17 cellular contexts compared by ENCODE assay signal in genomic region chr1:22318279-22318983, GRCh38.
A peak's percentile ranks its signal among the peaks of the same experiment; 100 is the strongest.
DNase-seq lines count a peak whose midpoint lies in the region; ATAC-seq and TF ChIP-seq lines count a peak whose summit lies in the region.
"Had no signal": no experiment of that assay in that cellular context is flagged by ENCODE, and none has a peak within 500 bp of the region (broad histone marks: within the 10 kb centered on the region; RNA-seq: fewer than 3 reads in every experiment).

No MANE protein-coding gene starts in this region.

- no peaks in the 10 kb centered on the region for H4K20me1 ChIP-seq in hepatocyte (ENCODE audit: insufficient read depth, poor library complexity, severe bottlenecking)

- H3K9me2 ChIP-seq in hepatocyte (replicated peaks; ENCODE audit: insufficient read depth) = no peaks in the 10 kb centered on the region

- no peak for TF ChIP-seq CTCF in hepatocyte (IDR thresholded peaks at IDR 0.05; ENCODE audit: poor library complexity)
- TF ChIP-seq CTCF in upper lobe of left lung (IDR thresholded peaks at IDR 0.05) = no peak
- no peak for TF ChIP-seq CTCF in left lung (IDR thresholded peaks at IDR 0.05)

- H3K9me3 ChIP-seq in hepatocyte (ENCODE audit: low read depth) = no peaks in the 10 kb centered on the region
- H3K9me3 ChIP-seq in upper lobe of left lung = no peaks in the 10 kb centered on the region
- H3K9me3 ChIP-seq in left lung = no peaks in the 10 kb centered on the region
- H3K9me3 ChIP-seq: stomach had no signal

- ATAC-seq in activated CD4-positive, CD25-positive, alpha-beta regulatory T cell treated with anti-CD3 and anti-CD28 coated beads, Interleukin-2, amount 50 U/mL, for 24 hours = no peak
- ATAC-seq in upper lobe of left lung (ENCODE audit: low FRiP score in 2 of 2) (peak; percentile 24 to 28), left lung (no peak), GM18517 (IDR thresholded peaks at IDR 0.05; ENCODE audit: unreplicated experiment) (no peak)
- ATAC-seq: esophagus mucosa had no signal

- 43% methylated on average over 21 of the region's 24 CpGs for WGBS in hepatocyte (ENCODE audit: low lambda C conversion rate, missing lambda C conversion rate)
- 28 to 31% methylated on average over 18 to 23 of the region's 24 CpGs for WGBS in upper lobe of left lung, 2 donors

- no peaks in the 10 kb centered on the region for H3K27me3 ChIP-seq in hepatocyte
- H3K27me3 ChIP-seq in upper lobe of left lung = no peaks in the 10 kb centered on the region
- H3K27me3 ChIP-seq in left lung = peaks cover 0 to 44% of the 10 kb centered on the region in 2 donors

- H3K36me3 ChIP-seq in hepatocyte (replicated peaks; ENCODE audit: insufficient read depth, low read depth) (no peaks in the 10 kb centered on the region), upper lobe of left lung (no peaks in the 10 kb centered on the region), left lung (no peaks in the 10 kb centered on the region)
- H3K36me3 ChIP-seq: stomach had no signal

- no peak for TF ChIP-seq EP300 in upper lobe of left lung (IDR thresholded peaks at IDR 0.05)

- H3K79me2 ChIP-seq in hepatocyte = no peaks in the 10 kb centered on the region

- H3K27ac ChIP-seq in hepatocyte (no peak overlapping the region), upper lobe of left lung (no peak overlapping the region), left lung (no peak overlapping the region)
- H3K27ac ChIP-seq: HL-60, stomach had no signal

- no peak for TF ChIP-seq POLR2A in upper lobe of left lung (IDR thresholded peaks at IDR 0.05)

- H3K4me1 ChIP-seq in hepatocyte (ENCODE audit: insufficient read depth) (peaks cover 5% of the 10 kb centered on the region), upper lobe of left lung (no peaks in the 10 kb centered on the region), left lung (no peaks in the 10 kb centered on the region)
- H3K4me1 ChIP-seq: stomach had no signal

- H3K4me2 ChIP-seq in hepatocyte = no peak overlapping the region

- no peak overlapping the region for H2AFZ ChIP-seq in hepatocyte

- intact Hi-C loops in left lung (cut with DNase I) = no loop called here

- peak; percentile 16 for DNase-seq in activated CD4-positive, CD25-positive, alpha-beta regulatory T cell treated with anti-CD3 and anti-CD28 coated beads, Interleukin-2, amount 50 U/mL, for 72 hours
- DNase-seq in NCI-H510A treated with DMSO at 0.1 percent for 48 hours (lab: John Stamatoyannopoulos, UW) (peak; percentile 38), hepatocyte (ENCODE audit: low spot score) (peak; percentile 64), upper lobe of left lung (peak; percentile 11 to 63), left lung (no peak), inferior parietal cortex (ENCODE audit: extremely low spot score) (no peak)
- DNase-seq: ACHN; activated CD4-positive, alpha-beta T cell treated with anti-CD3 and anti-CD28 coated beads for 1 hour; activated gamma-delta T cell; central memory CD4-positive, alpha-beta T cell; HFFc6; SIG-M5; stomach had no signal

- H3K4me3 ChIP-seq in hepatocyte = no peak overlapping the region
- no peak overlapping the region for H3K4me3 ChIP-seq in upper lobe of left lung
- H3K4me3 ChIP-seq in left lung = no peak overlapping the region
- H3K4me3 ChIP-seq: stomach had no signal

Comparison
In these comparisons a context has a peak if more than half of its experiments do, and no peak if none do; other contexts are left out.
1. DNase-seq: peak in activated CD4-positive, CD25-positive, alpha-beta regulatory T cell treated with anti-CD3 and anti-CD28 coated beads, Interleukin-2, amount 50 U/mL, for 72 hours (single experiment), NCI-H510A treated with DMSO at 0.1 percent for 48 hours (single experiment), hepatocyte (single experiment) and upper lobe of left lung (2 of 2); none in left lung (0 of 2) and inferior parietal cortex (single experiment).
2. ATAC-seq: peak in upper lobe of left lung (2 of 2); none in activated CD4-positive, CD25-positive, alpha-beta regulatory T cell treated with anti-CD3 and anti-CD28 coated beads, Interleukin-2, amount 50 U/mL, for 24 hours (0 of 2), left lung (single experiment) and GM18517 (single experiment).